1 cellular context compared by ENCODE assay signal in genomic region chr17:55422828-55423164, GRCh38.
TF ChIP-seq lines count a peak whose summit lies in the region.
"Not testable (repeated sequence)": the region's sequence is repeated elsewhere in the genome, so short reads cannot be mapped to it uniquely, and the experiment has no call there.

No MANE protein-coding gene starts in this region.

TF ChIP-seq in HepG2, 621 proteins besides CTCF, POLR2A, EP300 and RAD21 (continued from another document and continues in another):
- TF ChIP-seq HNF1A (IDR thresholded peaks at IDR 0.05; ENCODE audit: low read depth); CREM (CRISPR knock-in tag; IDR thresholded peaks at IDR 0.05): not testable (repeated sequence)
- TF ChIP-seq HNF1A (CRISPR knock-in tag; IDR thresholded peaks at IDR 0.05; ENCODE audit: borderline replicate concordance) (peak; percentile 37; the same call in 1 of the 2 replicates), TBX2 (CRISPR knock-in tag; IDR thresholded peaks at IDR 0.05; ENCODE audit: borderline replicate concordance) (peak; percentile 84), HINFP (CRISPR knock-in tag; IDR thresholded peaks at IDR 0.05; ENCODE audit: low read depth) (peak; percentile 55; the same call in 1 of the 2 replicates), ZNF331 (CRISPR knock-in tag; IDR thresholded peaks at IDR 0.05) (0 out of 2 replicates have a peak, but pooled peaks have one; percentile 37), HOXA3 (CRISPR knock-in tag; IDR thresholded peaks at IDR 0.05) (peak; percentile 53; the same call in 1 of the 2 replicates), GABPB1 (CRISPR knock-in tag; IDR thresholded peaks at IDR 0.05) (peak; percentile 26; the same call in 1 of the 2 replicates), ZNF232 (CRISPR knock-in tag; IDR thresholded peaks at IDR 0.05; ENCODE audit: borderline replicate concordance) (peak; percentile 71; the same call in 1 of the 2 replicates), CREM (IDR thresholded peaks at IDR 0.05) (peak; percentile 48; the same call in 1 of the 2 replicates), ARID5B (CRISPR knock-in tag; IDR thresholded peaks at IDR 0.05) (peak; percentile 60; the same call in 1 of the 2 replicates), ZNF891 (CRISPR knock-in tag; IDR thresholded peaks at IDR 0.05) (peak; percentile 26; the same call in 1 of the 2 replicates), THRA (CRISPR knock-in tag; IDR thresholded peaks at IDR 0.05; ENCODE audit: borderline replicate concordance) (peak; percentile 59; the same call in 1 of the 2 replicates), PATZ1 (CRISPR knock-in tag; IDR thresholded peaks at IDR 0.05) (peak; percentile 39; the same call in 1 of the 2 replicates), PITX1 (CRISPR knock-in tag; IDR thresholded peaks at IDR 0.05) (0 out of 2 replicates have a peak, but pooled peaks have one; percentile 45), ELF3 (CRISPR knock-in tag; IDR thresholded peaks at IDR 0.05) (0 out of 2 replicates have a peak, but pooled peaks have one; percentile 5), SALL2 (CRISPR knock-in tag; IDR thresholded peaks at IDR 0.05) (peak; percentile 68; the same call in 1 of the 2 replicates), ZNF160 (CRISPR knock-in tag; IDR thresholded peaks at IDR 0.05) (0 out of 2 replicates have a peak, but pooled peaks have one; percentile 36), MED13 (CRISPR knock-in tag; IDR thresholded peaks at IDR 0.05) (0 out of 2 replicates have a peak, but pooled peaks have one; percentile 46), POGK (CRISPR knock-in tag; conservative IDR thresholded peaks at IDR 0.05) (peak; percentile 47; the same call in 1 of the 2 replicates), SOX5 (CRISPR knock-in tag; IDR thresholded peaks at IDR 0.05; ENCODE audit: borderline replicate concordance) (peak; percentile 51; the same call in 1 of the 2 replicates), ZNF451 (CRISPR knock-in tag; IDR thresholded peaks at IDR 0.05) (0 out of 2 replicates have a peak, but pooled peaks have one; percentile 76), FOXJ3 (CRISPR knock-in tag; IDR thresholded peaks at IDR 0.05; ENCODE audit: borderline replicate concordance) (peak; percentile 45; the same call in 1 of the 2 replicates), EHMT2 (IDR thresholded peaks at IDR 0.05; ENCODE audit: borderline replicate concordance, low read depth, low read length) (0 out of 2 replicates have a peak, but pooled peaks have one; percentile 31)
- TF ChIP-seq, protein P1, sequence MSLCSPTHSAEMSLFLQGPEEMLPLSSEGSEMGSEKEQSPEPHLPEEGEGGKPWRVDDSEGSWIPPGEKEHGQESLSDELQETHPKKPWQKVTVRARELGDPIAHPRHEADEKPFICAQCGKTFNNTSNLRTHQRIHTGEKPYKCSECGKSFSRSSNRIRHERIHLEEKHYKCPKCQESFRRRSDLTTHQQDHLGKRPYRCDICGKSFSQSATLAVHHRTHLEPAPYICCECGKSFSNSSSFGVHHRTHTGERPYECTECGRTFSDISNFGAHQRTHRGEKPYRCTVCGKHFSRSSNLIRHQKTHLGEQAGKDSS (CRISPR knock-in tag; IDR thresholded peaks at IDR 0.05; ENCODE audit: borderline replicate concordance, low read depth): 0 out of 2 replicates have a peak, but pooled peaks have one; percentile 48
- TF ChIP-seq, protein P2, sequence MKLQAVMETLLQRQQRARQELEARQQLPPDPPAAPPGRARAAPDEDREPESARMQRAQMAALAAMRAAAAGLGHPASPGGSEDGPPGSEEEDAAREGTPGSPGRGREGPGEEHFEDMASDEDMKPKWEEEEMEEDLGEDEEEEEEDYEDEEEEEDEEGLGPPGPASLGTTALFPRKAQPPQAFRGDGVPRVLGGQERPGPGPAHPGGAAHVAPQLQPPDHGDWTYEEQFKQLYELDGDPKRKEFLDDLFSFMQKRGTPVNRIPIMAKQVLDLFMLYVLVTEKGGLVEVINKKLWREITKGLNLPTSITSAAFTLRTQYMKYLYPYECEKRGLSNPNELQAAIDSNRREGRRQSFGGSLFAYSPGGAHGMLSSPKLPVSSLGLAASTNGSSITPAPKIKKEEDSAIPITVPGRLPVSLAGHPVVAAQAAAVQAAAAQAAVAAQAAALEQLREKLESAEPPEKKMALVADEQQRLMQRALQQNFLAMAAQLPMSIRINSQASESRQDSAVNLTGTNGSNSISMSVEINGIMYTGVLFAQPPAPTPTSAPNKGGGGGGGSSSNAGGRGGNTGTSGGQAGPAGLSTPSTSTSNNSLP (IDR thresholded peaks at IDR 0.05; ENCODE audit: low read depth, low read length): 0 out of 2 replicates have a peak, but pooled peaks have one; percentile 18
- TF ChIP-seq, protein P3, sequence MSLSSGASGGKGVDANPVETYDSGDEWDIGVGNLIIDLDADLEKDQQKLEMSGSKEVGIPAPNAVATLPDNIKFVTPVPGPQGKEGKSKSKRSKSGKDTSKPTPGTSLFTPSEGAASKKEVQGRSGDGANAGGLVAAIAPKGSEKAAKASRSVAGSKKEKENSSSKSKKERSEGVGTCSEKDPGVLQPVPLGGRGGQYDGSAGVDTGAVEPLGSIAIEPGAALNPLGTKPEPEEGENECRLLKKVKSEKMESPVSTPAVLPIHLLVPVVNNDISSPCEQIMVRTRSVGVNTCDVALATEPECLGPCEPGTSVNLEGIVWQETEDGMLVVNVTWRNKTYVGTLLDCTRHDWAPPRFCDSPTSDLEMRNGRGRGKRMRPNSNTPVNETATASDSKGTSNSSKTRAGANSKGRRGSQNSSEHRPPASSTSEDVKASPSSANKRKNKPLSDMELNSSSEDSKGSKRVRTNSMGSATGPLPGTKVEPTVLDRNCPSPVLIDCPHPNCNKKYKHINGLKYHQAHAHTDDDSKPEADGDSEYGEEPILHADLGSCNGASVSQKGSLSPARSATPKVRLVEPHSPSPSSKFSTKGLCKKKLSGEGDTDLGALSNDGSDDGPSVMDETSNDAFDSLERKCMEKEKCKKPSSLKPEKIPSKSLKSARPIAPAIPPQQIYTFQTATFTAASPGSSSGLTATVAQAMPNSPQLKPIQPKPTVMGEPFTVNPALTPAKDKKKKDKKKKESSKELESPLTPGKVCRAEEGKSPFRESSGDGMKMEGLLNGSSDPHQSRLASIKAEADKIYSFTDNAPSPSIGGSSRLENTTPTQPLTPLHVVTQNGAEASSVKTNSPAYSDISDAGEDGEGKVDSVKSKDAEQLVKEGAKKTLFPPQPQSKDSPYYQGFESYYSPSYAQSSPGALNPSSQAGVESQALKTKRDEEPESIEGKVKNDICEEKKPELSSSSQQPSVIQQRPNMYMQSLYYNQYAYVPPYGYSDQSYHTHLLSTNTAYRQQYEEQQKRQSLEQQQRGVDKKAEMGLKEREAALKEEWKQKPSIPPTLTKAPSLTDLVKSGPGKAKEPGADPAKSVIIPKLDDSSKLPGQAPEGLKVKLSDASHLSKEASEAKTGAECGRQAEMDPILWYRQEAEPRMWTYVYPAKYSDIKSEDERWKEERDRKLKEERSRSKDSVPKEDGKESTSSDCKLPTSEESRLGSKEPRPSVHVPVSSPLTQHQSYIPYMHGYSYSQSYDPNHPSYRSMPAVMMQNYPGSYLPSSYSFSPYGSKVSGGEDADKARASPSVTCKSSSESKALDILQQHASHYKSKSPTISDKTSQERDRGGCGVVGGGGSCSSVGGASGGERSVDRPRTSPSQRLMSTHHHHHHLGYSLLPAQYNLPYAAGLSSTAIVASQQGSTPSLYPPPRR (CRISPR knock-in tag; IDR thresholded peaks at IDR 0.05; ENCODE audit: borderline replicate concordance): peak; percentile 60; the same call in 1 of the 2 replicates
